ENCODE assay signal across 8 cellular contexts in the genomic region with DNA sequence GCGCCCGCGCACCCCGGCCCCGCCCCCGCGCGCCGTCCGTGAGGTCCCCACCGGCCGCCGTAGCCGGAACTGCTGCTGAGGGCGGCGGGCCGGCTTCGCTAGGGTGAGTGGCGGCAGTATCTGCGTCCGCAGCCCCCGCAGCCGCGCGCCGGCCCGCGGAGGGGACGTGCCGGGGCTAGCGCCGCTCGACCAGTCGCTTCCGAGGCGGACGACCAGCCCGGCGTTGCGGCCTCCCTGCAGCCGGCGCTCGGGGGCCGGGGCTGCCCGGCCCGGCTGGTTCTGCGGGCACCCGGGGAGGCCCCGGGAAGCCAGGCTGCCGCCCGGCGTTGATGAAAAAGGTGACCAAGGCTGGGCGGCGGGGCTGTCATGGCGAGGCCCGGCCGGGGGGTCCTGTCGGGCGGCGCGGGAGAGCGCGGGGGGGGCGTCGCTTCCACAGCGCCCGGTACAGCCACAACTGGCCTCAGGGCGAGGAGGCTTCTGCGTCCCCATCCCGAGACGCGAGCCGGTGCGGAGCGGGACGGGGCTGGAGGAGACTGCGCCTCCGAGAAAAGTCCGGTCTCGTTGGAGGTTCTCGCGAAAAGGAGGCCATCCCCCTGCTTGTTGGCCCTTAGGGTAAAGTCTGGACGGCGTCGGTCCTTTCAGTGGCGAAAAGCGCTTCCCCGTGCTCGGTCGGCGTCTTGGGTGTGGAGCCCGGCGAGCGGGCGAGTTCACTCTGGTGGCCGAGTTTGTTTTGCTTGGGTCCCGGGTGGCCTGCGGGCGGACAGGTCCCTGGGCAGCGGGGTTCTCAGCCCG. TPM values are rescaled to one million over a fixed set of nuclear protein-coding genes. Genes with fewer than 3 reads are reported as not detected.
DNase-seq lines count a peak whose midpoint lies in the region; ATAC-seq, FAIRE-seq and TF ChIP-seq lines count a peak whose summit lies in the region.

A gene with protein sequence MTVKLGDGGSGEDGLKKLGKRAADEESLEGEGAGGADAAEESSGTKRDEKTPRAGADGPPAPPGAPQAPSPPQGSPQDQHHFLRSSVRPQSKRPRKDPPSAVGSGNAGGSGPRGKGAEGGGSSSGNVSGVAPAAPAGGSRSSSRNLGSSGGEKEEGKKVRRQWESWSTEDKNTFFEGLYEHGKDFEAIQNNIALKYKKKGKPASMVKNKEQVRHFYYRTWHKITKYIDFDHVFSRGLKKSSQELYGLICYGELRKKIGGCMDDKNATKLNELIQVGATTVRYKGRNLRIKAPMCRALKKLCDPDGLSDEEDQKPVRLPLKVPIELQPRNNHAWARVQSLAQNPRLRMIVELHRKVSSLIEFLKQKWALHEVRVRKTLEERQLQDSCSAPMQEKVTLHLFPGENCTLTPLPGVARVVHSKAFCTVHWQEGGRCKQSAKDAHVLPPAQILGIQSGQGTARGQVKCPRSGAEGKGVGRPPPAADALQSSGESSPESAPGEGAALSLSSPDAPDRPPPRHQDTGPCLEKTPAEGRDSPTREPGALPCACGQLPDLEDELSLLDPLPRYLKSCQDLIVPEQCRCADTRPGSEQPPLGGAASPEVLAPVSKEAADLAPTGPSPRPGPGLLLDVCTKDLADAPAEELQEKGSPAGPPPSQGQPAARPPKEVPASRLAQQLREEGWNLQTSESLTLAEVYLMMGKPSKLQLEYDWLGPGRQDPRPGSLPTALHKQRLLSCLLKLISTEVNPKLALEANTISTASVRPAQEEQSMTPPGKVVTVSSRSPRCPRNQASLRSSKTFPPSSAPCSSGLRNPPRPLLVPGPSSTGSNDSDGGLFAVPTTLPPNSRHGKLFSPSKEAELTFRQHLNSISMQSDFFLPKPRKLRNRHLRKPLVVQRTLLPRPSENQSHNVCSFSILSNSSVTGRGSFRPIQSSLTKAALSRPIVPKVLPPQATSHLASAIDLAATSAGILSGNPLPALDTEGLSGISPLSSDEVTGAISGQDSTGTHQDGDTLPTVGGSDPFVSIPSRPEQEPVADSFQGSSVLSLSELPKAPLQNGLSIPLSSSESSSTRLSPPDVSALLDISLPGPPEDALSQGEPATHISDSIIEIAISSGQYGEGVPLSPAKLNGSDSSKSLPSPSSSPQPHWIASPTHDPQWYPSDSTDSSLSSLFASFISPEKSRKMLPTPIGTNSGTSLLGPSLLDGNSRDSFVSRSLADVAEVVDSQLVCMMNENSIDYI (N-terminal part only) (plus strand): TSS at position 41 of the 792 bp plus-strand sequence. CDS start 2,280 bp downstream, outside the sequence.

- peak; percentile 61 for TF ChIP-seq POLR2A in A549 (IDR thresholded peaks at IDR 0.05; ENCODE audit: low read length)

- FAIRE-seq in A549 (lab: Jason Lieb, UNC), result no peak

- peak within 1 kb of the TSS; percentile 99 for H3K27ac Mint-ChIP-seq in activated naive CD4-positive, alpha-beta T cell treated with anti-CD3 and anti-CD28 coated beads, Interleukin-2, amount 10 ng/mL, durations not matched to agents 7 days and 5 days

- intact Hi-C loops in left ventricle myocardium superior (cut with micrococcal nuclease) (no loop called here), sciatic nerve (cut with DNase I) (no loop called here)

- peak within 1 kb of the TSS; percentile 85 for H3K9ac ChIP-seq in HUES64 (ENCODE audit: low read depth, low read length)

- ATAC-seq in A549 (peak in 1 of 2 experiments; percentile 59; a peak in 3 of 6 replicates), GM18861 (IDR thresholded peaks at IDR 0.05; ENCODE audit: unreplicated experiment) (peak; percentile 6), left ventricle myocardium superior (no peak), sciatic nerve (no peak)

- H3K4me1 ChIP-seq in A549 (peaks cover 14% of the 10 kb centered on the region; the same call in 2 of the 3 replicates), HUES64 (ENCODE audit: insufficient read depth, low read length) (peaks cover 21% of the 10 kb centered on the region)

- H3K4me2 ChIP-seq in A549, result peak within 1 kb of the TSS; percentile 96

- no peaks in the 10 kb centered on the region for H3K9me3 Mint-ChIP-seq in activated naive CD4-positive, alpha-beta T cell treated with anti-CD3 and anti-CD28 coated beads, Interleukin-2, amount 10 ng/mL, durations not matched to agents 7 days and 5 days

- peaks cover 21% of the 10 kb centered on the region for H3K27me3 ChIP-seq in HUES64 (ENCODE audit: insufficient read depth, low read length)

- H3K4me1 Mint-ChIP-seq in activated naive CD4-positive, alpha-beta T cell treated with anti-CD3 and anti-CD28 coated beads, Interleukin-2, amount 10 ng/mL, durations not matched to agents 7 days and 5 days, result peaks cover 47% of the 10 kb centered on the region

- no peak for TF ChIP-seq EP300 in A549 (IDR thresholded peaks at IDR 0.05)

- H3K36me3 Mint-ChIP-seq in activated naive CD4-positive, alpha-beta T cell treated with anti-CD3 and anti-CD28 coated beads, Interleukin-2, amount 10 ng/mL, durations not matched to agents 7 days and 5 days, result peaks cover 16% of the 10 kb centered on the region

- H3K4me3 ChIP-seq in A549, result peak within 1 kb of the TSS; percentile 99
- H3K4me3 ChIP-seq in HUES64 (ENCODE audit: low read length), result peak within 1 kb of the TSS; percentile 72

- 2% methylated on average over 47 of the region's 101 CpGs for WGBS in A549 (ENCODE audit: missing lambda C conversion rate)
- under 1% methylated on average over 101 of the region's 101 CpGs for WGBS in HUES64

- H3K27me3 Mint-ChIP-seq in activated naive CD4-positive, alpha-beta T cell treated with anti-CD3 and anti-CD28 coated beads, Interleukin-2, amount 10 ng/mL, durations not matched to agents 7 days and 5 days, result peaks cover 9% of the 10 kb centered on the region

- H3K27ac ChIP-seq in A549 (peak within 1 kb of the TSS; percentile 89 to 93), HUES64 (ENCODE audit: low read depth, low read length) (peak within 1 kb of the TSS; percentile 61; the same call in 1 of the 2 replicates)

- H3K36me3 ChIP-seq in HUES64 (ENCODE audit: insufficient read depth, low read length), result peaks cover 14% of the 10 kb centered on the region

- H3K9me3 ChIP-seq in A549, result no peaks in the 10 kb centered on the region
- no peaks in the 10 kb centered on the region for H3K9me3 ChIP-seq in HUES64 (ENCODE audit: insufficient read depth, low read depth, low read length)

- no peak for TF ChIP-seq RAD21 in A549 (conservative IDR thresholded peaks at IDR 0.05 in 1 of 2, IDR thresholded peaks at IDR 0.05 in 1 of 2)

- POLR2A ChIA-PET in A549 (lab: Yijun Ruan, JAX), result interaction anchor here (0.7 to 3.2 kb wide), 6 partner anchors 65 to 1230 kb away, joined by 3 to 14 read pairs (median 6); partner anchors contain the start of genes JPT2, MAPK8IP3, NUBP2 and SPSB3

- no peak for TF ChIP-seq CTCF in A549 (IDR thresholded peaks at IDR 0.05)

- peak within 1 kb of the TSS; percentile 89 for H3K4me3 Mint-ChIP-seq in activated naive CD4-positive, alpha-beta T cell treated with anti-CD3 and anti-CD28 coated beads, Interleukin-2, amount 10 ng/mL, durations not matched to agents 7 days and 5 days

- DNase-seq in A549 (ENCODE audit: low read depth in 1 of 2, low spot score in 1 of 2), result peak; percentile 27 to 38
- DNase-seq in activated naive CD4-positive, alpha-beta T cell treated with anti-CD3 and anti-CD28 coated beads, Interleukin-2, amount 10 ng/mL, durations not matched to agents 7 days and 5 days, result no peak
- DNase-seq in left ventricle myocardium superior, result peak; percentile 53
- DNase-seq in sciatic nerve (ENCODE audit: low spot score), result no peak
- no peak for DNase-seq in hippocampal formation (lab: John Stamatoyannopoulos, UW)
- DNase-seq in effector CD4-positive, alpha-beta T cell, result no peak

- CTCF ChIA-PET in A549 (lab: Yijun Ruan, JAX), result interaction anchor here (1.4 kb wide), 1 partner anchor 40 kb away, joined by 3 read pairs; no protein-coding TSS in a partner anchor
- CTCF ChIA-PET in activated naive CD4-positive, alpha-beta T cell treated with anti-CD3 and anti-CD28 coated beads, Interleukin-2, amount 10 ng/mL, durations not matched to agents 7 days and 5 days (lab: Charles Lee), result no interaction called here

TF ChIP-seq in A549, 52 proteins besides CTCF, POLR2A, EP300 and RAD21 (continues in another document):
- TF ChIP-seq JUN (IDR thresholded peaks at IDR 0.05), result peak; percentile 43 to 52; a peak in 2 of 5 replicates
- no peak for TF ChIP-seq SMC3 (IDR thresholded peaks at IDR 0.05)
- TF ChIP-seq RFX5 (IDR thresholded peaks at IDR 0.05), result no peak
- TF ChIP-seq HMGXB4 (CRISPR knock-in tag; IDR thresholded peaks at IDR 0.05; ENCODE audit: borderline replicate concordance), result no peak
- no peak for TF ChIP-seq NFE2L2 (conservative IDR thresholded peaks at IDR 0.05; ENCODE audit: low read length)
- TF ChIP-seq FOXS1 (CRISPR knock-in tag; IDR thresholded peaks at IDR 0.05), result no peak
- TF ChIP-seq, protein P1, sequence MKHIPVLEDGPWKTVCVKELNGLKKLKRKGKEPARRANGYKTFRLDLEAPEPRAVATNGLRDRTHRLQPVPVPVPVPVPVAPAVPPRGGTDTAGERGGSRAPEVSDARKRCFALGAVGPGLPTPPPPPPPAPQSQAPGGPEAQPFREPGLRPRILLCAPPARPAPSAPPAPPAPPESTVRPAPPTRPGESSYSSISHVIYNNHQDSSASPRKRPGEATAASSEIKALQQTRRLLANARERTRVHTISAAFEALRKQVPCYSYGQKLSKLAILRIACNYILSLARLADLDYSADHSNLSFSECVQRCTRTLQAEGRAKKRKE (CRISPR knock-in tag; IDR thresholded peaks at IDR 0.05; ENCODE audit: low read depth), result no peak

RNA-seq across cellular contexts. Expression of the gene that starts here (rescaled TPM):
- polyA plus RNA-seq in A549 (2011; rRNA removed) (6.5 and 8.6 TPM in 2 replicates), A549 (2017; fragmentation: RNase III; extraction: RNeasy Plus Mini Kit Qiagen cat#74134 plus additional on column Dnase treatment) (8.6 to 9.1 TPM (median 9.1 TPM) in 3 replicates)
- 8.2 and 9.4 TPM in 2 replicates for polyA plus RNA-seq in A549 (2012; cell fraction: cytosol; rRNA removed)
- polyA plus RNA-seq in A549 (2012; cell fraction: nucleus; rRNA removed), result 29.2 and 33.3 TPM in 2 replicates
- polyA minus RNA-seq in A549 (2011; rRNA and poly(A)+ RNA removed), result 11.3 and 11.6 TPM in 2 replicates
- polyA plus RNA-seq in HUES64 (2013, experiment 1 of 2), result 13.5 TPM
- polyA plus RNA-seq in HUES64 (2013, experiment 2 of 2), result 14.5 TPM
- total RNA-seq in left ventricle myocardium superior (11.3 TPM), sciatic nerve (26.1 TPM)

Comparison
In these comparisons a context has a peak if more than half of its experiments do, and no peak if none do; other contexts are left out.
1. DNase-seq: peak in A549 (2 of 2) and left ventricle myocardium superior (single experiment); none in activated naive CD4-positive, alpha-beta T cell treated with anti-CD3 and anti-CD28 coated beads, Interleukin-2, amount 10 ng/mL, durations not matched to agents 7 days and 5 days (single experiment), sciatic nerve (single experiment), hippocampal formation (0 of 2) and effector CD4-positive, alpha-beta T cell (single experiment).